Comparison of ENCODE assay signal across 8 cellular contexts in genomic region chr9:96666653-96667362, GRCh38. TPM values are rescaled to one million over a fixed set of nuclear protein-coding genes. Genes with fewer than 3 reads are reported as not detected.
DNase-seq lines count a peak whose midpoint lies in the region; ATAC-seq and TF ChIP-seq lines count a peak whose summit lies in the region.
"Not testable (repeated sequence)": the region's sequence is repeated elsewhere in the genome, so short reads cannot be mapped to it uniquely, and the experiment has no call there.

No MANE protein-coding gene starts in this region.

- H3K27ac Mint-ChIP-seq in activated naive CD8-positive, alpha-beta T cell treated with anti-CD3 and anti-CD28 coated beads for 36 hours: not testable (repeated sequence)

- peak overlapping the region; percentile 18 for H3K4me3 Mint-ChIP-seq in activated naive CD8-positive, alpha-beta T cell treated with anti-CD3 and anti-CD28 coated beads for 36 hours

- H3K9ac ChIP-seq in mesendoderm (ENCODE audit: low read length): not testable (repeated sequence)

- not testable (repeated sequence) for H3K79me1 ChIP-seq in mesendoderm (ENCODE audit: low read length)

- H3K4ac ChIP-seq in mesendoderm (ENCODE audit: low read depth, low read length): not testable (repeated sequence)

- not testable (repeated sequence) for H3K4me1 Mint-ChIP-seq in activated naive CD8-positive, alpha-beta T cell treated with anti-CD3 and anti-CD28 coated beads for 36 hours

- H3K36me3 ChIP-seq in mesendoderm (ENCODE audit: control insufficient read depth, insufficient read depth, low read length): not testable (repeated sequence)

- not testable (repeated sequence) for H3K4me2 ChIP-seq in mesendoderm (ENCODE audit: low read length)

- H3K18ac ChIP-seq in mesendoderm (ENCODE audit: low read length): not testable (repeated sequence)

- H3K36me3 Mint-ChIP-seq in activated naive CD8-positive, alpha-beta T cell treated with anti-CD3 and anti-CD28 coated beads for 36 hours: not testable (repeated sequence)

- no CpG with 5 or more reads among the region's 15 CpGs for WGBS in mesendoderm (ENCODE audit: extremely low coverage, insufficient coverage, low lambda C conversion rate)

- not testable (repeated sequence) for H3K23ac ChIP-seq in mesendoderm (ENCODE audit: low read length)

- H3K27ac ChIP-seq in mesendoderm (ENCODE audit: low read depth, low read length): not testable (repeated sequence)

- peak; percentile 67 for TF ChIP-seq CTCF in fibroblast of pulmonary artery (IDR thresholded peaks at IDR 0.05; ENCODE audit: low read length, missing control alignments)

- not testable (repeated sequence) for H4K8ac ChIP-seq in mesendoderm (ENCODE audit: low read depth, low read length)

- not testable (repeated sequence) for H3K4me3 ChIP-seq in fibroblast of pulmonary artery (replicated peaks; ENCODE audit: low read depth, low read length); mesendoderm (ENCODE audit: low read length)

- H2AK5ac ChIP-seq in mesendoderm (ENCODE audit: low read length): not testable (repeated sequence)

- not testable (repeated sequence) for H3K9me3 Mint-ChIP-seq in activated naive CD8-positive, alpha-beta T cell treated with anti-CD3 and anti-CD28 coated beads for 36 hours

- ATAC-seq in GM21515 (IDR thresholded peaks at IDR 0.05; ENCODE audit: unreplicated experiment): peak; percentile 52

- peak; percentile 75 for DNase-seq in DMS53 (lab: John Stamatoyannopoulos, UW)
- peak; percentile 70 for DNase-seq in LHCN-M2 (ENCODE audit: low read depth)
- peak; percentile 60 for DNase-seq in OCI-M1 (lab: John Stamatoyannopoulos, UW)
- DNase-seq in activated naive CD8-positive, alpha-beta T cell treated with anti-CD3 and anti-CD28 coated beads for 36 hours: peak; percentile 6
- DNase-seq in fibroblast of pulmonary artery (ENCODE audit: low read depth): peak; percentile 88
- peak; percentile 87 for DNase-seq in mesendoderm
- DNase-seq in superior temporal gyrus (ENCODE audit: extremely low spot score): peak; percentile 82

- not testable (repeated sequence) for H2BK120ac ChIP-seq in mesendoderm (ENCODE audit: low read depth, low read length)

- not testable (repeated sequence) for H3K56ac ChIP-seq in mesendoderm (ENCODE audit: low read length)

- H2BK5ac ChIP-seq in mesendoderm (ENCODE audit: low read length): not testable (repeated sequence)

- not testable (repeated sequence) for H3K79me2 ChIP-seq in mesendoderm (ENCODE audit: control insufficient read depth, insufficient read depth, low read length)

- not testable (repeated sequence) for H3K4me1 ChIP-seq in mesendoderm (ENCODE audit: control insufficient read depth, low read depth, low read length)

- not testable (repeated sequence) for H4K5ac ChIP-seq in mesendoderm (ENCODE audit: low read length)

- H3K27me3 ChIP-seq in mesendoderm (ENCODE audit: insufficient read depth, low read length, poor library complexity): not testable (repeated sequence)

- peaks cover 27% of the 10 kb centered on the region for H3K27me3 Mint-ChIP-seq in activated naive CD8-positive, alpha-beta T cell treated with anti-CD3 and anti-CD28 coated beads for 36 hours

- H2BK15ac ChIP-seq in mesendoderm (replicated peaks; ENCODE audit: low read depth): not testable (repeated sequence)

RNA-seq across cellular contexts. Expression of gene PRXL2C, which starts 11.7 kb away (rescaled TPM):
- total RNA-seq in LHCN-M2 (2014; rRNA removed): 11.2 and 14.6 TPM in 2 replicates
- polyA plus RNA-seq in LHCN-M2 (2012): 8.2 TPM
- total RNA-seq in activated naive CD8-positive, alpha-beta T cell treated with anti-CD3 and anti-CD28 coated beads for 36 hours: 1 to 10 TPM; 4.1 to 4.2 TPM
- polyA plus RNA-seq in mesendoderm (2013, experiment 1 of 2): 5.2 TPM
- 5.4 TPM for polyA plus RNA-seq in mesendoderm (2013, experiment 2 of 2)

RNA-seq across cellular contexts. Expression of gene CDC14B, which starts 47.2 kb away (rescaled TPM):
- total RNA-seq in LHCN-M2 (2014; rRNA removed): 10.8 and 12.6 TPM in 2 replicates
- polyA plus RNA-seq in LHCN-M2 (2012): 4.8 TPM
- total RNA-seq in activated naive CD8-positive, alpha-beta T cell treated with anti-CD3 and anti-CD28 coated beads for 36 hours: under 1 TPM; 0.56 to 0.70 TPM
- polyA plus RNA-seq in mesendoderm (2013, experiment 1 of 2): 26.9 TPM
- 26.3 TPM for polyA plus RNA-seq in mesendoderm (2013, experiment 2 of 2)

Comparison
In these comparisons a context has a peak if more than half of its experiments do, and no peak if none do; other contexts are left out.
1. DNase-seq: peak in every context shown above with its lines; median percentile 88 in fibroblast of pulmonary artery; 87 in mesendoderm; 82 in superior temporal gyrus; 75 in DMS53; 70 in LHCN-M2; 60 in OCI-M1; 6 in activated naive CD8-positive, alpha-beta T cell treated with anti-CD3 and anti-CD28 coated beads for 36 hours.